Comparison of ENCODE assay signal across 15 cellular contexts in genomic region chr12:68367903-68368302, GRCh38. TPM values are rescaled to one million over a fixed set of nuclear protein-coding genes. Genes with fewer than 3 reads are reported as not detected.
DNase-seq lines count a peak whose midpoint lies in the region; ATAC-seq lines count a peak whose summit lies in the region.
"Had no signal": no experiment of that assay in that cellular context is flagged by ENCODE, and none has a peak within 500 bp of the region (broad histone marks: within the 10 kb centered on the region; RNA-seq: fewer than 3 reads in every experiment).

No MANE protein-coding gene starts in this region.

- H3K27me3 Mint-ChIP-seq in activated T-helper 17 cell treated with anti-CD3 and anti-CD28 coated beads, Interleukin-2, amount 50 U/mL, for 72 hours: no peaks in the 10 kb centered on the region

- H2AK5ac ChIP-seq in mesenchymal stem cell (ENCODE audit: low read length, severe bottlenecking): no peak overlapping the region

- peaks cover 7% of the 10 kb centered on the region for H3K4me1 ChIP-seq in mesenchymal stem cell (ENCODE audit: control insufficient read depth, insufficient read depth, low read depth, low read length)

- H3K23ac ChIP-seq in mesenchymal stem cell (ENCODE audit: low read length in 2 of 2): no peak overlapping the region

- H3K4me1 Mint-ChIP-seq in activated T-helper 17 cell treated with anti-CD3 and anti-CD28 coated beads, Interleukin-2, amount 50 U/mL, for 72 hours: peaks cover 48% of the 10 kb centered on the region

- no peaks in the 10 kb centered on the region for H3K36me3 Mint-ChIP-seq in activated T-helper 17 cell treated with anti-CD3 and anti-CD28 coated beads, Interleukin-2, amount 50 U/mL, for 72 hours (ENCODE audit: low read depth)

- H3K18ac ChIP-seq in mesenchymal stem cell (ENCODE audit: low read depth in 1 of 2, low read length in 2 of 2): no peak overlapping the region

- H2BK12ac ChIP-seq in mesenchymal stem cell (ENCODE audit: low read length in 2 of 2): no peak overlapping the region

- H3K27ac ChIP-seq in mesenchymal stem cell (ENCODE audit: low read length, poor library complexity, severe bottlenecking): no peak overlapping the region
- H3K27ac ChIP-seq: 22Rv1, thyroid gland had no signal

- H3K9me3 ChIP-seq in mesenchymal stem cell (ENCODE audit: control insufficient read depth, low read length): no peaks in the 10 kb centered on the region
- H3K9me3 ChIP-seq: thyroid gland had no signal

- no peaks in the 10 kb centered on the region for H3K36me3 ChIP-seq in mesenchymal stem cell (ENCODE audit: control insufficient read depth in 1 of 2, insufficient read depth in 2 of 2, low read depth in 1 of 2, low read length in 2 of 2)
- H3K36me3 ChIP-seq: thyroid gland had no signal

- H3K27me3 ChIP-seq in mesenchymal stem cell (ENCODE audit: control insufficient read depth in 1 of 2, insufficient read depth in 1 of 2, low read length in 2 of 2): no peaks in the 10 kb centered on the region
- H3K27me3 ChIP-seq: thyroid gland had no signal

- H2BK120ac ChIP-seq in mesenchymal stem cell (ENCODE audit: low read depth, low read length): no peak overlapping the region

- H3K4me2 ChIP-seq in mesenchymal stem cell (ENCODE audit: low read length, poor library complexity, severe bottlenecking): no peak overlapping the region

- H3K9ac ChIP-seq in mesenchymal stem cell (ENCODE audit: low read length): peak overlapping the region; percentile 50

- H3K4ac ChIP-seq in mesenchymal stem cell (ENCODE audit: low read depth in 1 of 2, low read length in 2 of 2): no peak overlapping the region

- no peak for ATAC-seq in activated T-helper 17 cell treated with anti-CD3 and anti-CD28 coated beads, Interleukin-2, amount 50 U/mL, for 72 hours (replicated peaks)
- ATAC-seq in HG03039 (IDR thresholded peaks at IDR 0.05; ENCODE audit: unreplicated experiment): no peak

- no peak overlapping the region for H2AFZ ChIP-seq in mesenchymal stem cell (ENCODE audit: low read depth, low read length)

- peak overlapping the region; percentile 92 for H3K4me3 Mint-ChIP-seq in activated T-helper 17 cell treated with anti-CD3 and anti-CD28 coated beads, Interleukin-2, amount 50 U/mL, for 72 hours

- no peak overlapping the region for H2BK15ac ChIP-seq in mesenchymal stem cell (ENCODE audit: low read depth, poor library complexity, severe bottlenecking)

- in situ Hi-C loops in Caki2 (cut with HindIII; ENCODE audit: low pct_unique_long_range_greater_than_20kb, low sequenced_read_pairs): no loop called here

- no peak overlapping the region for H4K8ac ChIP-seq in mesenchymal stem cell (ENCODE audit: low read length)

- peaks cover 5% of the 10 kb centered on the region for H3K9me3 Mint-ChIP-seq in activated T-helper 17 cell treated with anti-CD3 and anti-CD28 coated beads, Interleukin-2, amount 50 U/mL, for 72 hours

- 70% methylated on average over 2 of the region's 2 CpGs for WGBS in mesenchymal stem cell

- no peak overlapping the region for H2BK5ac ChIP-seq in mesenchymal stem cell (ENCODE audit: low read depth, low read length, poor library complexity, severe bottlenecking)

- no peak overlapping the region for H3K14ac ChIP-seq in mesenchymal stem cell (ENCODE audit: low read length in 2 of 2)

- H3K4me3 ChIP-seq in mesenchymal stem cell (ENCODE audit: insufficient read depth in 1 of 2, low read depth in 1 of 2, low read length in 2 of 2): no peak overlapping the region
- H3K4me3 ChIP-seq: thyroid gland had no signal

- no peak overlapping the region for H4K91ac ChIP-seq in mesenchymal stem cell (ENCODE audit: low read length)

- peak overlapping the region; percentile 93 for H3K27ac Mint-ChIP-seq in activated T-helper 17 cell treated with anti-CD3 and anti-CD28 coated beads, Interleukin-2, amount 50 U/mL, for 72 hours

- no peaks in the 10 kb centered on the region for H3K79me1 ChIP-seq in mesenchymal stem cell (replicated peaks; ENCODE audit: low read length, poor library complexity, severe bottlenecking)

- peak; percentile 47 for DNase-seq in DMS53 (lab: John Stamatoyannopoulos, UW)
- no peak for DNase-seq in DMS53 treated with DMSO at 0.1 percent for 48 hours (lab: John Stamatoyannopoulos, UW; ENCODE audit: unreplicated experiment)
- DNase-seq in Caki2 (ENCODE audit: low read depth): peak; percentile 47
- DNase-seq in mesenchymal stem cell: peak; percentile 92
- DNase-seq in NCI-H2081 (lab: John Stamatoyannopoulos, UW): no peak
- no peak for DNase-seq in NOMO-1 treated with DMSO at 0.1 percent for 48 hours (lab: John Stamatoyannopoulos, UW; ENCODE audit: unreplicated experiment)
- DNase-seq: amygdala; DMS 273 treated with DMSO at 0.1 percent for 48 hours; effector CD4-positive, alpha-beta T cell; Right ventricle myocardium superior; small intestine; thyroid gland had no signal

RNA-seq across cellular contexts. Expression of gene MDM1, which starts 35.7 kb away (rescaled TPM):
- total RNA-seq in Caki2 (2014; rRNA removed; shearing (Covaris generic); ENCODE audit: low replicate concordance): 13.8 and 18.6 TPM in 2 replicates
- total RNA-seq in activated T-helper 17 cell treated with anti-CD3 and anti-CD28 coated beads, Interleukin-2, amount 50 U/mL, for 72 hours: 10 to 100 TPM; 14.2 to 31.5 TPM
- polyA plus RNA-seq in mesenchymal stem cell (2013, experiment 1 of 2): 4.2 TPM
- polyA plus RNA-seq in mesenchymal stem cell (2013, experiment 2 of 2): 4.4 TPM

Comparison
In these comparisons a context has a peak if more than half of its experiments do, and no peak if none do; other contexts are left out.
1. DNase-seq: peak in DMS53 (single experiment), Caki2 (single experiment) and mesenchymal stem cell (single experiment); none in DMS53 treated with DMSO at 0.1 percent for 48 hours (single experiment), NCI-H2081 (0 of 2) and NOMO-1 treated with DMSO at 0.1 percent for 48 hours (single experiment).